ENCODE assay signal across 15 cellular contexts in genomic region chr9:36158122-36158521, GRCh38. TPM values are rescaled to one million over a fixed set of nuclear protein-coding genes. Genes with fewer than 3 reads are reported as not detected.
DNase-seq lines count a peak whose midpoint lies in the region; ATAC-seq and TF ChIP-seq lines count a peak whose summit lies in the region.
"Had no signal": no experiment of that assay in that cellular context is flagged by ENCODE, and none has a peak within 500 bp of the region (broad histone marks: within the 10 kb centered on the region; RNA-seq: fewer than 3 reads in every experiment).

No MANE protein-coding gene starts in this region.

- DNase-seq in activated naive CD8-positive, alpha-beta T cell treated with anti-CD3 and anti-CD28 coated beads, Interleukin-2, amount 10 ng/mL, durations not matched to agents 7 days and 5 days = no peak
- no peak for DNase-seq in activated naive CD8-positive, alpha-beta T cell treated with anti-CD3 and anti-CD28 coated beads for 36 hours
- DNase-seq in fibroblast of gingiva (ENCODE audit: low read depth) (peak; percentile 69), myocyte (ENCODE audit: low read depth) (peak; percentile 50), globus pallidus (ENCODE audit: low spot score) (no peak), NCI-H345 treated with DMSO at 0.1 percent for 48 hours (lab: John Stamatoyannopoulos, UW; ENCODE audit: unreplicated experiment) (no peak)
- no peak for DNase-seq in activated T-cell treated with anti-CD3 and anti-CD28 coated beads, Interleukin-2, amount 50 U/mL, for 72 hours
- no peak for DNase-seq in activated CD8-positive, alpha-beta T cell treated with anti-CD3 and anti-CD28 coated beads for 36 hours
- DNase-seq: activated CD4-positive, alpha-beta memory T cell treated with anti-CD3 and anti-CD28 coated beads, Interleukin-2, amount 10 ng/mL, durations not matched to agents 7 days and 5 days; activated effector memory CD4-positive, alpha-beta T cell treated with Interleukin-2 at 50 U/mL for 16 hours; DMS 273 treated with DMSO at 0.1 percent for 48 hours; HFFc6; midbrain; NCI-H1092 treated with DMSO at 0.1 percent for 48 hours had no signal

- H3K4me3 Mint-ChIP-seq in activated naive CD8-positive, alpha-beta T cell treated with anti-CD3 and anti-CD28 coated beads, Interleukin-2, amount 10 ng/mL, durations not matched to agents 7 days and 5 days = no peak overlapping the region
- H3K4me3 Mint-ChIP-seq in activated naive CD8-positive, alpha-beta T cell treated with anti-CD3 and anti-CD28 coated beads for 36 hours = no peak overlapping the region
- H3K4me3 Mint-ChIP-seq in activated T-cell treated with anti-CD3 and anti-CD28 coated beads, Interleukin-2, amount 50 U/mL, for 72 hours = no peak overlapping the region
- H3K4me3 Mint-ChIP-seq in activated CD8-positive, alpha-beta T cell treated with anti-CD3 and anti-CD28 coated beads for 36 hours = no peak overlapping the region
- H3K4me3 Mint-ChIP-seq: activated CD4-positive, alpha-beta memory T cell treated with anti-CD3 and anti-CD28 coated beads, Interleukin-2, amount 10 ng/mL, durations not matched to agents 7 days and 5 days; HFFc6 had no signal

- intact Hi-C loops in activated CD8-positive, alpha-beta T cell treated with anti-CD3 and anti-CD28 coated beads for 36 hours (cut with micrococcal nuclease) = no loop called here

- no peaks in the 10 kb centered on the region for H3K27me3 Mint-ChIP-seq in activated naive CD8-positive, alpha-beta T cell treated with anti-CD3 and anti-CD28 coated beads, Interleukin-2, amount 10 ng/mL, durations not matched to agents 7 days and 5 days
- H3K27me3 Mint-ChIP-seq in activated naive CD8-positive, alpha-beta T cell treated with anti-CD3 and anti-CD28 coated beads for 36 hours = no peaks in the 10 kb centered on the region
- no peaks in the 10 kb centered on the region for H3K27me3 Mint-ChIP-seq in activated T-cell treated with anti-CD3 and anti-CD28 coated beads, Interleukin-2, amount 50 U/mL, for 72 hours (ENCODE audit: low read depth)
- no peaks in the 10 kb centered on the region for H3K27me3 Mint-ChIP-seq in activated CD8-positive, alpha-beta T cell treated with anti-CD3 and anti-CD28 coated beads for 36 hours
- H3K27me3 Mint-ChIP-seq: activated CD4-positive, alpha-beta memory T cell treated with anti-CD3 and anti-CD28 coated beads, Interleukin-2, amount 10 ng/mL, durations not matched to agents 7 days and 5 days had no signal

- TF ChIP-seq CTCF in activated CD8-positive, alpha-beta T cell treated with anti-CD3 and anti-CD28 coated beads for 36 hours (IDR thresholded peaks at IDR 0.05) = no peak

- peak overlapping the region; percentile 43 for H3K27ac Mint-ChIP-seq in activated naive CD8-positive, alpha-beta T cell treated with anti-CD3 and anti-CD28 coated beads, Interleukin-2, amount 10 ng/mL, durations not matched to agents 7 days and 5 days
- no peak overlapping the region for H3K27ac Mint-ChIP-seq in activated naive CD8-positive, alpha-beta T cell treated with anti-CD3 and anti-CD28 coated beads for 36 hours
- no peak overlapping the region for H3K27ac Mint-ChIP-seq in activated T-cell treated with anti-CD3 and anti-CD28 coated beads, Interleukin-2, amount 50 U/mL, for 72 hours
- H3K27ac Mint-ChIP-seq in activated CD8-positive, alpha-beta T cell treated with anti-CD3 and anti-CD28 coated beads for 36 hours = no peak overlapping the region
- H3K27ac Mint-ChIP-seq: activated CD4-positive, alpha-beta memory T cell treated with anti-CD3 and anti-CD28 coated beads, Interleukin-2, amount 10 ng/mL, durations not matched to agents 7 days and 5 days; HFFc6 had no signal

- POLR2A ChIA-PET in activated naive CD8-positive, alpha-beta T cell treated with anti-CD3 and anti-CD28 coated beads, Interleukin-2, amount 10 ng/mL, durations not matched to agents 7 days and 5 days (lab: Charles Lee) = no interaction called here
- POLR2A ChIA-PET in activated CD8-positive, alpha-beta T cell treated with anti-CD3 and anti-CD28 coated beads for 36 hours (lab: Charles Lee) = no interaction called here

- H3K36me3 Mint-ChIP-seq in activated naive CD8-positive, alpha-beta T cell treated with anti-CD3 and anti-CD28 coated beads, Interleukin-2, amount 10 ng/mL, durations not matched to agents 7 days and 5 days = peaks cover 62% of the 10 kb centered on the region
- peaks cover 10% of the 10 kb centered on the region for H3K36me3 Mint-ChIP-seq in activated naive CD8-positive, alpha-beta T cell treated with anti-CD3 and anti-CD28 coated beads for 36 hours
- peaks cover 4 to 5% of the 10 kb centered on the region in 2 donors for H3K36me3 Mint-ChIP-seq in activated T-cell treated with anti-CD3 and anti-CD28 coated beads, Interleukin-2, amount 50 U/mL, for 72 hours (ENCODE audit: insufficient read depth in 2 of 2)
- H3K36me3 Mint-ChIP-seq in activated CD8-positive, alpha-beta T cell treated with anti-CD3 and anti-CD28 coated beads for 36 hours (ENCODE audit: low read depth) = peaks cover 14% of the 10 kb centered on the region

- peaks cover 20% of the 10 kb centered on the region for H3K4me1 Mint-ChIP-seq in activated naive CD8-positive, alpha-beta T cell treated with anti-CD3 and anti-CD28 coated beads, Interleukin-2, amount 10 ng/mL, durations not matched to agents 7 days and 5 days
- peaks cover 19% of the 10 kb centered on the region for H3K4me1 Mint-ChIP-seq in activated naive CD8-positive, alpha-beta T cell treated with anti-CD3 and anti-CD28 coated beads for 36 hours
- H3K4me1 Mint-ChIP-seq in activated T-cell treated with anti-CD3 and anti-CD28 coated beads, Interleukin-2, amount 50 U/mL, for 72 hours (ENCODE audit: low read depth) = peaks cover 18% of the 10 kb centered on the region
- H3K4me1 Mint-ChIP-seq in activated CD8-positive, alpha-beta T cell treated with anti-CD3 and anti-CD28 coated beads for 36 hours (ENCODE audit: low read depth) = peaks cover 17% of the 10 kb centered on the region

- CTCF ChIA-PET in activated CD8-positive, alpha-beta T cell treated with anti-CD3 and anti-CD28 coated beads for 36 hours (lab: Charles Lee) = interaction anchor here (2.3 kb wide), 1 partner anchor 56 kb away, joined by 20 read pairs; no protein-coding TSS in a partner anchor

- H3K9me3 Mint-ChIP-seq in activated naive CD8-positive, alpha-beta T cell treated with anti-CD3 and anti-CD28 coated beads, Interleukin-2, amount 10 ng/mL, durations not matched to agents 7 days and 5 days = no peaks in the 10 kb centered on the region
- H3K9me3 Mint-ChIP-seq in activated naive CD8-positive, alpha-beta T cell treated with anti-CD3 and anti-CD28 coated beads for 36 hours = no peaks in the 10 kb centered on the region
- H3K9me3 Mint-ChIP-seq in activated T-cell treated with anti-CD3 and anti-CD28 coated beads, Interleukin-2, amount 50 U/mL, for 72 hours = no peaks in the 10 kb centered on the region
- no peaks in the 10 kb centered on the region for H3K9me3 Mint-ChIP-seq in activated CD8-positive, alpha-beta T cell treated with anti-CD3 and anti-CD28 coated beads for 36 hours
- H3K9me3 Mint-ChIP-seq: HFFc6 had no signal

- ATAC-seq in activated naive CD8-positive, alpha-beta T cell treated with anti-CD3 and anti-CD28 coated beads, Interleukin-2, amount 10 ng/mL, durations not matched to agents 7 days and 5 days (ENCODE audit: low read depth) = no peak
- ATAC-seq in activated T-cell treated with anti-CD3 and anti-CD28 coated beads, Interleukin-2, amount 50 U/mL, for 72 hours (replicated peaks in 1 of 2) = no peak
- no peak for ATAC-seq in activated CD8-positive, alpha-beta T cell treated with anti-CD3 and anti-CD28 coated beads for 36 hours

RNA-seq across cellular contexts. Expression of gene CCIN, which starts 11.1 kb away (rescaled TPM):
- total RNA-seq in activated naive CD8-positive, alpha-beta T cell treated with anti-CD3 and anti-CD28 coated beads, Interleukin-2, amount 10 ng/mL, durations not matched to agents 7 days and 5 days = under 1 TPM; 0.14 to 0.26 TPM
- total RNA-seq in activated naive CD8-positive, alpha-beta T cell treated with anti-CD3 and anti-CD28 coated beads for 36 hours = not detected
- 0.26 and 1.2 TPM in 2 replicates for total RNA-seq in myocyte
- 2.3 TPM for polyA plus RNA-seq in myocyte (2012)
- under 1 TPM in 1 of 2 donors, not detected in 1; 0.12 TPM for total RNA-seq in activated T-cell treated with anti-CD3 and anti-CD28 coated beads, Interleukin-2, amount 50 U/mL, for 72 hours
- not detected for total RNA-seq in activated CD8-positive, alpha-beta T cell treated with anti-CD3 and anti-CD28 coated beads for 36 hours
- total RNA-seq: NCI-H460 had no signal

RNA-seq across cellular contexts. Expression of gene GLIPR2, which starts 21.6 kb away (rescaled TPM):
- 10 to 100 TPM; 56.5 to 58.1 TPM for total RNA-seq in activated naive CD8-positive, alpha-beta T cell treated with anti-CD3 and anti-CD28 coated beads, Interleukin-2, amount 10 ng/mL, durations not matched to agents 7 days and 5 days
- total RNA-seq in activated naive CD8-positive, alpha-beta T cell treated with anti-CD3 and anti-CD28 coated beads for 36 hours = 1 to 10 TPM; 5.3 to 6.6 TPM
- total RNA-seq in myocyte = 24.2 and 26.7 TPM in 2 replicates
- 67.3 TPM for polyA plus RNA-seq in myocyte (2012)
- 10 to 100 TPM; 17.7 to 22.7 TPM for total RNA-seq in activated T-cell treated with anti-CD3 and anti-CD28 coated beads, Interleukin-2, amount 50 U/mL, for 72 hours
- total RNA-seq in activated CD8-positive, alpha-beta T cell treated with anti-CD3 and anti-CD28 coated beads for 36 hours = 10 to 100 TPM; 12.2 to 13.6 TPM

RNA-seq across cellular contexts. Expression of gene CLTA, which starts 32.6 kb away (rescaled TPM):
- 100 to 1,000 TPM; 119 to 123 TPM for total RNA-seq in activated naive CD8-positive, alpha-beta T cell treated with anti-CD3 and anti-CD28 coated beads, Interleukin-2, amount 10 ng/mL, durations not matched to agents 7 days and 5 days
- total RNA-seq in activated naive CD8-positive, alpha-beta T cell treated with anti-CD3 and anti-CD28 coated beads for 36 hours = 100 to 1,000 TPM; 165 to 166 TPM
- total RNA-seq in myocyte = 186 and 193 TPM in 2 replicates
- polyA plus RNA-seq in myocyte (2012) = 251 TPM
- total RNA-seq in activated T-cell treated with anti-CD3 and anti-CD28 coated beads, Interleukin-2, amount 50 U/mL, for 72 hours = 10 to 100 TPM; 86.8 to 91.6 TPM
- 100 to 1,000 TPM; 116 to 119 TPM for total RNA-seq in activated CD8-positive, alpha-beta T cell treated with anti-CD3 and anti-CD28 coated beads for 36 hours

Comparison
In these comparisons a context has a peak if more than half of its experiments do, and no peak if none do; other contexts are left out.
1. DNase-seq: peak in fibroblast of gingiva (single experiment) and myocyte (single experiment); none in activated naive CD8-positive, alpha-beta T cell treated with anti-CD3 and anti-CD28 coated beads, Interleukin-2, amount 10 ng/mL, durations not matched to agents 7 days and 5 days (single experiment), activated naive CD8-positive, alpha-beta T cell treated with anti-CD3 and anti-CD28 coated beads for 36 hours (single experiment), globus pallidus (single experiment), activated T-cell treated with anti-CD3 and anti-CD28 coated beads, Interleukin-2, amount 50 U/mL, for 72 hours (0 of 2), NCI-H345 treated with DMSO at 0.1 percent for 48 hours (single experiment) and activated CD8-positive, alpha-beta T cell treated with anti-CD3 and anti-CD28 coated beads for 36 hours (single experiment).